ENCODE assay signal across 13 cellular contexts in the genomic region with DNA sequence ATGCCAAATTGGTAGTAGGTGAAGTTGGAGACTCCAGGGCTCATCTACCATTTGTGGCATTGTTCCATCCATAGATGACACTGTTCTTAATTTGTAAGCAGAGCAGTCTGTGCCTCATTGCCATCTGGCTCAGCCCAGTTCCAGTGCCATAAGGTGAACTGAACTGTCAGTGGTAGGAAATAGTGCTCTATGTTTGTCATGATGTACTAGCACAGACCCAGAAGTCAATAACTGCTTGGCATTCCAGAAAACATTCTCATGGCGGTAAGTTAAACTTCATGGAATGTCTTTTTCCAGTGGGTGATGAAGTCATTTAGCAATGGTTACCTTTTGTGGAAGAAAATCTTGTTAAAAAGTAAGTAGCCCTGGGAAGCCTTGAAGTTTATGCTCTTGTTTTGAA.
DNase-seq lines count a peak whose midpoint lies in the region; ATAC-seq, FAIRE-seq and TF ChIP-seq lines count a peak whose summit lies in the region.
"Had no signal": no experiment of that assay in that cellular context is flagged by ENCODE, and none has a peak within 500 bp of the region (broad histone marks: within the 10 kb centered on the region; RNA-seq: fewer than 3 reads in every experiment).

No MANE protein-coding gene starts in this region.

- no peak for TF ChIP-seq RAD21 in HepG2 (CRISPR knock-in tag; IDR thresholded peaks at IDR 0.05)

- H3K36me3 ChIP-seq in ACC112 (ENCODE audit: insufficient read depth, low read length) = no peaks in the 10 kb centered on the region
- H3K36me3 ChIP-seq in bronchial epithelial cell (ENCODE audit: control insufficient read depth, insufficient read depth, low read length) = no peaks in the 10 kb centered on the region
- H3K36me3 ChIP-seq in HepG2 (replicated peaks in 1 of 2; ENCODE audit: control insufficient read depth in 1 of 2, insufficient read depth in 2 of 2, low read length in 2 of 2) = no peaks in the 10 kb centered on the region
- H3K36me3 ChIP-seq in WERI-Rb-1 = no peaks in the 10 kb centered on the region
- H3K36me3 ChIP-seq in Karpas-422 (ENCODE audit: insufficient read depth, low read length) = no peaks in the 10 kb centered on the region
- H3K36me3 ChIP-seq: BLaER1 treated with 17β-estradiol and CSF1 and Interleukin-3, amounts not matched to agents 10 nM and 100 nM had no signal

- in situ Hi-C loops in HepG2 (cut with HindIII; ENCODE audit: extremely low pct_ligation_motif_present, low pct_unique_long_range_greater_than_20kb) = no loop called here

- H3K4me3 ChIP-seq in ACC112 (ENCODE audit: low read depth, low read length) (no peak overlapping the region), bronchial epithelial cell (ENCODE audit: low read depth, low read length) (no peak overlapping the region), HepG2 (replicated peaks in 1 of 3; ENCODE audit: insufficient read depth in 1 of 3, low read depth in 2 of 3, low read length in 3 of 3) (no peak overlapping the region), WERI-Rb-1 (ENCODE audit: low read depth, low read length) (no peak overlapping the region), Karpas-422 (ENCODE audit: low read length) (no peak overlapping the region)
- H3K4me3 ChIP-seq: BLaER1 treated with 17β-estradiol and CSF1 and Interleukin-3, amounts not matched to agents 10 nM and 100 nM had no signal

- H3K9ac ChIP-seq in HepG2 (ENCODE audit: insufficient read depth, low read depth, low read length) (no peak overlapping the region), Karpas-422 (ENCODE audit: low read length) (no peak overlapping the region)
- H3K9ac ChIP-seq: BLaER1 treated with 17β-estradiol and CSF1 and Interleukin-3, amounts not matched to agents 10 nM and 100 nM had no signal

- H3K9me3 ChIP-seq in HepG2 (ENCODE audit: low read length) (peaks cover 8% of the 10 kb centered on the region), WERI-Rb-1 (ENCODE audit: severe bottlenecking) (no peaks in the 10 kb centered on the region), Karpas-422 (ENCODE audit: low read length) (no peaks in the 10 kb centered on the region)

- H3K9me2 ChIP-seq in Karpas-422 (replicated peaks; ENCODE audit: insufficient read depth, low read length) = no peaks in the 10 kb centered on the region

- TF ChIP-seq EP300 in HepG2 (IDR thresholded peaks at IDR 0.05; ENCODE audit: low read depth in 2 of 2, low read length in 2 of 2) = no peak; a peak in 1 of 4 replicates
- TF ChIP-seq EP300 in HepG2 (CRISPR knock-in tag; IDR thresholded peaks at IDR 0.05; ENCODE audit: borderline replicate concordance) = no peak

- no TSS peak for BruUV-seq in HepG2 (replicated peaks; lab: Mats Ljungman, UMichigan)

- FAIRE-seq in bronchial epithelial cell (lab: Jason Lieb, UNC) (peak; percentile 93), HepG2 (lab: Jason Lieb, UNC) (no peak)

- H2AFZ ChIP-seq in ACC112 (ENCODE audit: low read length, unreplicated experiment) (peak overlapping the region; percentile 78), HepG2 (ENCODE audit: low read length) (no peak overlapping the region), Karpas-422 (ENCODE audit: low read length) (no peak overlapping the region)

- H3K27me3 ChIP-seq in ACC112 (ENCODE audit: insufficient read depth, low read length) = no peaks in the 10 kb centered on the region
- no peaks in the 10 kb centered on the region for H3K27me3 ChIP-seq in bronchial epithelial cell (ENCODE audit: control insufficient read depth, insufficient read depth, low read length)
- no peaks in the 10 kb centered on the region for H3K27me3 ChIP-seq in HepG2 (ENCODE audit: control insufficient read depth in 1 of 2, insufficient read depth in 2 of 2, low read length in 2 of 2)
- no peaks in the 10 kb centered on the region for H3K27me3 ChIP-seq in WERI-Rb-1 (ENCODE audit: insufficient read depth, low read depth, severe bottlenecking)
- no peaks in the 10 kb centered on the region for H3K27me3 ChIP-seq in Karpas-422 (ENCODE audit: low read length)
- H3K27me3 ChIP-seq: BLaER1 treated with 17β-estradiol and CSF1 and Interleukin-3, amounts not matched to agents 10 nM and 100 nM had no signal

- H3K4me1 ChIP-seq in ACC112 (ENCODE audit: control insufficient read depth, insufficient read depth, low read length, unreplicated experiment) (peaks cover 23% of the 10 kb centered on the region), HepG2 (ENCODE audit: insufficient read depth, low read length) (no peaks in the 10 kb centered on the region; the same call in 1 of the 2 replicates), Karpas-422 (ENCODE audit: low read length) (no peaks in the 10 kb centered on the region)
- H3K4me1 ChIP-seq: BLaER1 treated with 17β-estradiol and CSF1 and Interleukin-3, amounts not matched to agents 10 nM and 100 nM had no signal

- ATAC-seq in HepG2 = peak; percentile 86
- ATAC-seq in HG03045 (IDR thresholded peaks at IDR 0.05; ENCODE audit: unreplicated experiment) = no peak
- ATAC-seq in GM18519 (IDR thresholded peaks at IDR 0.05; ENCODE audit: low FRiP score, unreplicated experiment) = no peak
- ATAC-seq: effector memory CD8-positive, alpha-beta T cell had no signal

- intact Hi-C loops in HepG2 (cut with micrococcal nuclease; ENCODE audit: unreplicated experiment) = no loop called here

- TF ChIP-seq POLR2A in HepG2 (IDR thresholded peaks at IDR 0.05; ENCODE audit: insufficient read depth in 1 of 2, low read depth in 2 of 2, low read length in 2 of 2) = no peak

- no peaks in the 10 kb centered on the region for H3K79me2 ChIP-seq in ACC112 (ENCODE audit: control insufficient read depth, insufficient read depth, low read length, unreplicated experiment)
- H3K79me2 ChIP-seq in HepG2 (ENCODE audit: insufficient read depth, low read length) = no peaks in the 10 kb centered on the region
- H3K79me2 ChIP-seq in Karpas-422 (ENCODE audit: low read length) = no peaks in the 10 kb centered on the region

- POLR2A ChIA-PET in HepG2 (lab: Yijun Ruan, JAX) = no interaction called here

- TF ChIP-seq CTCF in bronchial epithelial cell (IDR thresholded peaks at IDR 0.05; ENCODE audit: insufficient read depth, low read length, severe bottlenecking) = no peak
- no peak for TF ChIP-seq CTCF in HepG2 (CRISPR knock-in tag; IDR thresholded peaks at IDR 0.05)
- TF ChIP-seq CTCF in WERI-Rb-1 (IDR thresholded peaks at IDR 0.05; ENCODE audit: low read depth, low read length) = no peak

- H3K4me2 ChIP-seq in HepG2 (ENCODE audit: low read depth, low read length) (no peak overlapping the region), Karpas-422 (ENCODE audit: low read depth, low read length, poor library complexity, severe bottlenecking) (no peak overlapping the region)
- H3K4me2 ChIP-seq: BLaER1 treated with 17β-estradiol and CSF1 and Interleukin-3, amounts not matched to agents 10 nM and 100 nM had no signal

- peak; percentile 95 for DNase-seq in HS-5 (ENCODE audit: low read depth)
- DNase-seq in bronchial epithelial cell (ENCODE audit: low read depth) = peak; percentile 94
- peak; percentile 56 for DNase-seq in HepG2 (ENCODE audit: low spot score)
- DNase-seq in WERI-Rb-1 = no peak
- DNase-seq in Karpas-422 = no peak
- DNase-seq: activated CD8-positive, alpha-beta memory T cell treated with anti-CD3 and anti-CD28 coated beads, Interleukin-2, amount 50 U/mL, for 48 hours; effector memory CD8-positive, alpha-beta T cell; NCI-H2107; stimulated activated CD4-positive, alpha-beta T cell treated with anti-CD3 and anti-CD28 coated beads, Interleukin-4, amount 100 ng/mL, for 24 hours had no signal

- peak overlapping the region; percentile 96 for H3K27ac ChIP-seq in ACC112 (ENCODE audit: low read depth, low read length)
- no peak overlapping the region for H3K27ac ChIP-seq in HepG2 (ENCODE audit: extremely low read length, insufficient read depth, low read length)
- H3K27ac ChIP-seq in WERI-Rb-1 = no peak overlapping the region
- H3K27ac ChIP-seq in Karpas-422 (ENCODE audit: low read length) = no peak overlapping the region
- H3K27ac ChIP-seq: BLaER1 treated with 17β-estradiol and CSF1 and Interleukin-3, amounts not matched to agents 10 nM and 100 nM had no signal

- CTCF ChIA-PET in HepG2 (lab: Yijun Ruan, JAX; ENCODE audit: low intra/inter-chr PET ratio, low total read pairs) = no interaction called here

- 61% methylated on average over 1 of the region's 1 CpG for WGBS in HepG2 (ENCODE audit: low lambda C conversion rate)

- H4K20me1 ChIP-seq in HepG2 (ENCODE audit: insufficient read depth, low read length) (no peaks in the 10 kb centered on the region), Karpas-422 (ENCODE audit: insufficient read depth, low read depth, low read length) (no peaks in the 10 kb centered on the region)
- H4K20me1 ChIP-seq: BLaER1 treated with 17β-estradiol and CSF1 and Interleukin-3, amounts not matched to agents 10 nM and 100 nM had no signal

TF ChIP-seq in HepG2, 621 proteins besides CTCF, POLR2A, EP300 and RAD21:
- TF ChIP-seq ZNF382 (CRISPR knock-in tag; IDR thresholded peaks at IDR 0.05; ENCODE audit: borderline replicate concordance) (peak; percentile 64; the same call in 1 of the 2 replicates), FOSL2 (CRISPR knock-in tag; IDR thresholded peaks at IDR 0.05) (0 out of 2 replicates have a peak, but pooled peaks have one; percentile 35), TEAD3 (CRISPR knock-in tag; optimal IDR thresholded peaks at IDR 0.05; ENCODE audit: borderline replicate concordance) (peak; percentile 61), ZNF337 (CRISPR knock-in tag; IDR thresholded peaks at IDR 0.05; ENCODE audit: borderline replicate concordance, low read depth) (no peak)

Comparison
In these comparisons a context has a peak if more than half of its experiments do, and no peak if none do; other contexts are left out.
1. DNase-seq: peak in HS-5 (single experiment), bronchial epithelial cell (single experiment) and HepG2 (single experiment); none in WERI-Rb-1 (single experiment) and Karpas-422 (single experiment).